7 cellular contexts compared by ENCODE assay signal in the genomic region with DNA sequence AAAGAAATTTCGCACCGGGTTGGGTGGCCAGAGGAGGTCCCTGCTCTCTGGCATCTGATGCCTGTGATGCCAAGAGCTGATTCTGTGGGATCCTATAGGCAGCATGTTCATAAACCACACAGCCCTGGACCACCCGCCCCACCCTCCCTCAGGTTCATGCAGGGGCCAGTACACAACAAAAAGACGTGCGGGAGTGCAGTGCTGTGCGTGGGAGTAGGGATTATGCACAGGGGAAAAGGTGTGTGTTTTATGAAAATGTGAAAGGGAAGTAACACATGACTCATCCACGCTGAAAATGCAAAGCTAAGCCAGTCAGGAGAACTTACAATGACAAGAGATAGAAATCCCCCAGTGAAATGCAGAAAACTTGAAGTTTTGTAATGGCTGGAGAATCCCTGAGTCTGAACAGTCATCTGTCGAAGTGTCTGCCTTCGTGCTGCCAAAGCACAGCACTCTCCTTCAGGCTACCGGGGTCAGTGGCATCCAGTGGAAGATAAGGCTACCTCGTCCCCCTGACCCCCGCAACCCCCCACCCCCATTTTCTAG. TPM values are rescaled to one million over a fixed set of nuclear protein-coding genes. Genes with fewer than 3 reads are reported as not detected.
DNase-seq lines count a peak whose midpoint lies in the region; ATAC-seq and TF ChIP-seq lines count a peak whose summit lies in the region.

No MANE protein-coding gene starts in this region.

- H3K9me3 ChIP-seq in HAP-1 (no peaks in the 10 kb centered on the region), MM.1S (replicated peaks; ENCODE audit: insufficient read depth, low read length) (no peaks in the 10 kb centered on the region), muscle layer of duodenum (ENCODE audit: control insufficient read depth in 1 of 2, low read length in 2 of 2) (no peaks in the 10 kb centered on the region), upper lobe of right lung (no peaks in the 10 kb centered on the region)

- H3K4me2 ChIP-seq in MM.1S (ENCODE audit: low read depth, low read length) = peak overlapping the region; percentile 60

- H3F3A ChIP-seq in MM.1S (ENCODE audit: insufficient read depth, low read length) = no peaks in the 10 kb centered on the region

- no peaks in the 10 kb centered on the region for H3K79me2 ChIP-seq in MM.1S (ENCODE audit: low read length)

- peak; percentile 68 for ATAC-seq in GM18511 (IDR thresholded peaks at IDR 0.05; ENCODE audit: unreplicated experiment)
- no peak for ATAC-seq in upper lobe of right lung

- intact Hi-C loops in upper lobe of right lung (cut with DNase I) = no loop called here

- no peak for TF ChIP-seq CTCF in MM.1S (IDR thresholded peaks at IDR 0.05; ENCODE audit: low read length)
- TF ChIP-seq CTCF in coronary artery (IDR thresholded peaks at IDR 0.05) = no peak
- no peak for TF ChIP-seq CTCF in upper lobe of right lung (IDR thresholded peaks at IDR 0.05)

- peak overlapping the region; percentile 19; the same call in 1 of the 2 replicates for H3K9ac ChIP-seq in MM.1S (ENCODE audit: low read length)

- H3K27me3 ChIP-seq in HAP-1 (ENCODE audit: low read depth) (no peaks in the 10 kb centered on the region), MM.1S (replicated peaks; ENCODE audit: insufficient read depth, low read length) (no peaks in the 10 kb centered on the region), muscle layer of duodenum (ENCODE audit: low read depth, low read length) (no peaks in the 10 kb centered on the region), upper lobe of right lung (no peaks in the 10 kb centered on the region)

- H3K4me1 ChIP-seq in HAP-1 (peaks cover 43% of the 10 kb centered on the region), MM.1S (ENCODE audit: low read length) (0 out of 2 replicates have a peak, but pooled peaks cover 4% of the 10 kb centered on the region), muscle layer of duodenum (ENCODE audit: control insufficient read depth in 1 of 2, insufficient read depth in 2 of 2, low read length in 2 of 2) (peaks cover 5 to 10% of the 10 kb centered on the region in 2 donors), upper lobe of right lung (peaks cover 15% of the 10 kb centered on the region)

- H3K9me2 ChIP-seq in MM.1S (replicated peaks; ENCODE audit: insufficient read depth, low read length) = no peaks in the 10 kb centered on the region

- in situ Hi-C loops in HAP-1 (cut with MboI; ENCODE audit: low sequenced_read_pairs) = loop anchor here (25.0 kb wide), 1 partner anchor 302 kb away; no protein-coding TSS in a partner anchor

- peak overlapping the region; percentile 29 for H2AFZ ChIP-seq in MM.1S (ENCODE audit: low read length)

- H4K20me1 ChIP-seq in MM.1S (ENCODE audit: insufficient read depth, low read length) = no peaks in the 10 kb centered on the region

- peak overlapping the region; percentile 25 for H3K4me3 ChIP-seq in HAP-1
- peak overlapping the region; percentile 62 for H3K4me3 ChIP-seq in MM.1S (ENCODE audit: low read length)
- H3K4me3 ChIP-seq in coronary artery = peak overlapping the region; percentile 74
- H3K4me3 ChIP-seq in muscle layer of duodenum (ENCODE audit: low read depth in 1 of 2, low read length in 2 of 2) = peak overlapping the region; percentile 73 to 77
- peak overlapping the region; percentile 56 for H3K4me3 ChIP-seq in upper lobe of right lung

- no peaks in the 10 kb centered on the region for H3K36me3 ChIP-seq in HAP-1 (replicated peaks)
- no peaks in the 10 kb centered on the region for H3K36me3 ChIP-seq in MM.1S (replicated peaks; ENCODE audit: insufficient read depth, low read length)
- H3K36me3 ChIP-seq in muscle layer of duodenum (ENCODE audit: control insufficient read depth in 1 of 2, insufficient read depth in 2 of 2, low read length in 2 of 2) = no peaks in the 10 kb centered on the region
- H3K36me3 ChIP-seq in upper lobe of right lung = no peaks in the 10 kb centered on the region

- peak; percentile 60 to 68 for DNase-seq in HAP-1 (ENCODE audit: low spot score in 2 of 2)
- DNase-seq in MM.1S = peak; percentile 42
- DNase-seq in coronary artery (ENCODE audit: low spot score) = no peak
- no peak for DNase-seq in upper lobe of right lung
- no peak for DNase-seq in NCI-H128 (lab: John Stamatoyannopoulos, UW; ENCODE audit: unreplicated experiment)

- H3K27ac ChIP-seq in MM.1S (ENCODE audit: low read length) = no peak overlapping the region
- peak overlapping the region; percentile 26 to 88 for H3K27ac ChIP-seq in coronary artery
- peak overlapping the region; percentile 78 for H3K27ac ChIP-seq in muscle layer of duodenum (ENCODE audit: low read length)
- peak overlapping the region; percentile 84 for H3K27ac ChIP-seq in upper lobe of right lung

RNA-seq across cellular contexts. Expression of gene KIAA1217, which starts 1.1 kb away (rescaled TPM):
- 23.5 TPM for total RNA-seq in upper lobe of right lung

Comparison
In these comparisons a context has a peak if more than half of its experiments do, and no peak if none do; other contexts are left out.
1. DNase-seq: peak in HAP-1 (2 of 2) and MM.1S (single experiment); none in coronary artery (single experiment), upper lobe of right lung (single experiment) and NCI-H128 (single experiment).
2. H3K4me3 ChIP-seq: peak in every context shown above with its lines; median percentile 75 in muscle layer of duodenum; 74 in coronary artery; 62 in MM.1S; 56 in upper lobe of right lung; 25 in HAP-1.